1 cellular context compared by ENCODE assay signal in genomic region chr1:173017792-173018191, GRCh38.
TF ChIP-seq lines count a peak whose summit lies in the region.

No MANE protein-coding gene starts in this region.

TF ChIP-seq in GM12878, 131 proteins besides CTCF, POLR2A, EP300 and RAD21 (continued from another document):
- no peak for TF ChIP-seq MAX (IDR thresholded peaks at IDR 0.05; ENCODE audit: low read depth, low read length)
- no peak for TF ChIP-seq REST (IDR thresholded peaks at IDR 0.05; ENCODE audit: low read depth, low read length)
- no peak for TF ChIP-seq ZNF274 (IDR thresholded peaks at IDR 0.05; ENCODE audit: insufficient read depth, insufficient read length)
- TF ChIP-seq DPF2 (IDR thresholded peaks at IDR 0.05) = no peak
- no peak for TF ChIP-seq PBX3 (IDR thresholded peaks at IDR 0.05; ENCODE audit: insufficient replicate concordance, low read depth, low read length)
- TF ChIP-seq TCF3 (IDR thresholded peaks at IDR 0.05; ENCODE audit: borderline replicate concordance, insufficient read depth, low read depth, low read length) = no peak
- TF ChIP-seq BCL11A (IDR thresholded peaks at IDR 0.05; ENCODE audit: low read depth, low read length) = peak; percentile 32; the same call in 1 of the 2 replicates
- no peak for TF ChIP-seq HSF1 (IDR thresholded peaks at IDR 0.05; ENCODE audit: low read depth, low read length)
- TF ChIP-seq MTA2 (IDR thresholded peaks at IDR 0.05; ENCODE audit: low read depth) = no peak
- no peak for TF ChIP-seq FOXK2 (IDR thresholded peaks at IDR 0.05)
- no peak for TF ChIP-seq ZNF217 (IDR thresholded peaks at IDR 0.05)
- no peak for TF ChIP-seq RBBP5 (conservative IDR thresholded peaks at IDR 0.05)
- no peak for TF ChIP-seq YY1 (IDR thresholded peaks at IDR 0.05; ENCODE audit: low read depth, low read length)
- no peak for TF ChIP-seq NFYA (IDR thresholded peaks at IDR 0.05; ENCODE audit: borderline replicate concordance, low read depth, low read length)
- TF ChIP-seq RUNX3 (IDR thresholded peaks at IDR 0.05; ENCODE audit: low read length) = peak; percentile 51; the same call in 1 of the 2 replicates
- no peak for TF ChIP-seq ZZZ3 (IDR thresholded peaks at IDR 0.05; ENCODE audit: control insufficient read depth, insufficient read length, low read depth)
- no peak for TF ChIP-seq IRF3 (IDR thresholded peaks at IDR 0.05)
- TF ChIP-seq IRF4 (IDR thresholded peaks at IDR 0.05; ENCODE audit: low read depth, low read length) = no peak
- TF ChIP-seq, protein P1, sequence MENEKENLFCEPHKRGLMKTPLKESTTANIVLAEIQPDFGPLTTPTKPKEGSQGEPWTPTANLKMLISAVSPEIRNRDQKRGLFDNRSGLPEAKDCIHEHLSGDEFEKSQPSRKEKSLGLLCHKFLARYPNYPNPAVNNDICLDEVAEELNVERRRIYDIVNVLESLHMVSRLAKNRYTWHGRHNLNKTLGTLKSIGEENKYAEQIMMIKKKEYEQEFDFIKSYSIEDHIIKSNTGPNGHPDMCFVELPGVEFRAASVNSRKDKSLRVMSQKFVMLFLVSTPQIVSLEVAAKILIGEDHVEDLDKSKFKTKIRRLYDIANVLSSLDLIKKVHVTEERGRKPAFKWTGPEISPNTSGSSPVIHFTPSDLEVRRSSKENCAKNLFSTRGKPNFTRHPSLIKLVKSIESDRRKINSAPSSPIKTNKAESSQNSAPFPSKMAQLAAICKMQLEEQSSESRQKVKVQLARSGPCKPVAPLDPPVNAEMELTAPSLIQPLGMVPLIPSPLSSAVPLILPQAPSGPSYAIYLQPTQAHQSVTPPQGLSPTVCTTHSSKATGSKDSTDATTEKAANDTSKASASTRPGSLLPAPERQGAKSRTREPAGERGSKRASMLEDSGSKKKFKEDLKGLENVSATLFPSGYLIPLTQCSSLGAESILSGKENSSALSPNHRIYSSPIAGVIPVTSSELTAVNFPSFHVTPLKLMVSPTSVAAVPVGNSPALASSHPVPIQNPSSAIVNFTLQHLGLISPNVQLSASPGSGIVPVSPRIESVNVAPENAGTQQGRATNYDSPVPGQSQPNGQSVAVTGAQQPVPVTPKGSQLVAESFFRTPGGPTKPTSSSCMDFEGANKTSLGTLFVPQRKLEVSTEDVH (IDR thresholded peaks at IDR 0.05; ENCODE audit: low read depth, partially characterized antibody) = no peak
- no peak for TF ChIP-seq HDGF (IDR thresholded peaks at IDR 0.05)
- TF ChIP-seq, protein P2, sequence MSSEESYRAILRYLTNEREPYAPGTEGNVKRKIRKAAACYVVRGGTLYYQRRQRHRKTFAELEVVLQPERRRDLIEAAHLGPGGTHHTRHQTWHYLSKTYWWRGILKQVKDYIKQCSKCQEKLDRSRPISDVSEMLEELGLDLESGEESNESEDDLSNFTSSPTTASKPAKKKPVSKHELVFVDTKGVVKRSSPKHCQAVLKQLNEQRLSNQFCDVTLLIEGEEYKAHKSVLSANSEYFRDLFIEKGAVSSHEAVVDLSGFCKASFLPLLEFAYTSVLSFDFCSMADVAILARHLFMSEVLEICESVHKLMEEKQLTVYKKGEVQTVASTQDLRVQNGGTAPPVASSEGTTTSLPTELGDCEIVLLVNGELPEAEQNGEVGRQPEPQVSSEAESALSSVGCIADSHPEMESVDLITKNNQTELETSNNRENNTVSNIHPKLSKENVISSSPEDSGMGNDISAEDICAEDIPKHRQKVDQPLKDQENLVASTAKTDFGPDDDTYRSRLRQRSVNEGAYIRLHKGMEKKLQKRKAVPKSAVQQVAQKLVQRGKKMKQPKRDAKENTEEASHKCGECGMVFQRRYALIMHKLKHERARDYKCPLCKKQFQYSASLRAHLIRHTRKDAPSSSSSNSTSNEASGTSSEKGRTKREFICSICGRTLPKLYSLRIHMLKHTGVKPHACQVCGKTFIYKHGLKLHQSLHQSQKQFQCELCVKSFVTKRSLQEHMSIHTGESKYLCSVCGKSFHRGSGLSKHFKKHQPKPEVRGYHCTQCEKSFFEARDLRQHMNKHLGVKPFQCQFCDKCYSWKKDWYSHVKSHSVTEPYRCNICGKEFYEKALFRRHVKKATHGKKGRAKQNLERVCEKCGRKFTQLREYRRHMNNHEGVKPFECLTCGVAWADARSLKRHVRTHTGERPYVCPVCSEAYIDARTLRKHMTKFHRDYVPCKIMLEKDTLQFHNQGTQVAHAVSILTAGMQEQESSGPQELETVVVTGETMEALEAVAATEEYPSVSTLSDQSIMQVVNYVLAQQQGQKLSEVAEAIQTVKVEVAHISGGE (CRISPR knock-in tag; IDR thresholded peaks at IDR 0.05) = no peak
- TF ChIP-seq GATAD2B (conservative IDR thresholded peaks at IDR 0.05; ENCODE audit: low read depth) = no peak
- TF ChIP-seq, protein P3, sequence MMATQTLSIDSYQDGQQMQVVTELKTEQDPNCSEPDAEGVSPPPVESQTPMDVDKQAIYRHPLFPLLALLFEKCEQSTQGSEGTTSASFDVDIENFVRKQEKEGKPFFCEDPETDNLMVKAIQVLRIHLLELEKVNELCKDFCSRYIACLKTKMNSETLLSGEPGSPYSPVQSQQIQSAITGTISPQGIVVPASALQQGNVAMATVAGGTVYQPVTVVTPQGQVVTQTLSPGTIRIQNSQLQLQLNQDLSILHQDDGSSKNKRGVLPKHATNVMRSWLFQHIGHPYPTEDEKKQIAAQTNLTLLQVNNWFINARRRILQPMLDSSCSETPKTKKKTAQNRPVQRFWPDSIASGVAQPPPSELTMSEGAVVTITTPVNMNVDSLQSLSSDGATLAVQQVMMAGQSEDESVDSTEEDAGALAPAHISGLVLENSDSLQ (IDR thresholded peaks at IDR 0.05) = no peak
- no peak for TF ChIP-seq IRF5 (IDR thresholded peaks at IDR 0.05; ENCODE audit: borderline replicate concordance)
- TF ChIP-seq SUPT20H (IDR thresholded peaks at IDR 0.05; ENCODE audit: borderline replicate concordance, control insufficient read depth, low read depth, low read length) = no peak
- no peak for TF ChIP-seq MYC (IDR thresholded peaks at IDR 0.05; ENCODE audit: insufficient read depth, insufficient read length, insufficient replicate concordance, low read length, severe bottlenecking)
- TF ChIP-seq MYB (IDR thresholded peaks at IDR 0.05; ENCODE audit: borderline replicate concordance, low read depth, low read length) = no peak
- peak; percentile 86 for TF ChIP-seq MEF2A (IDR thresholded peaks at IDR 0.05; ENCODE audit: insufficient read depth, low read depth, low read length)
- TF ChIP-seq, protein P4, sequence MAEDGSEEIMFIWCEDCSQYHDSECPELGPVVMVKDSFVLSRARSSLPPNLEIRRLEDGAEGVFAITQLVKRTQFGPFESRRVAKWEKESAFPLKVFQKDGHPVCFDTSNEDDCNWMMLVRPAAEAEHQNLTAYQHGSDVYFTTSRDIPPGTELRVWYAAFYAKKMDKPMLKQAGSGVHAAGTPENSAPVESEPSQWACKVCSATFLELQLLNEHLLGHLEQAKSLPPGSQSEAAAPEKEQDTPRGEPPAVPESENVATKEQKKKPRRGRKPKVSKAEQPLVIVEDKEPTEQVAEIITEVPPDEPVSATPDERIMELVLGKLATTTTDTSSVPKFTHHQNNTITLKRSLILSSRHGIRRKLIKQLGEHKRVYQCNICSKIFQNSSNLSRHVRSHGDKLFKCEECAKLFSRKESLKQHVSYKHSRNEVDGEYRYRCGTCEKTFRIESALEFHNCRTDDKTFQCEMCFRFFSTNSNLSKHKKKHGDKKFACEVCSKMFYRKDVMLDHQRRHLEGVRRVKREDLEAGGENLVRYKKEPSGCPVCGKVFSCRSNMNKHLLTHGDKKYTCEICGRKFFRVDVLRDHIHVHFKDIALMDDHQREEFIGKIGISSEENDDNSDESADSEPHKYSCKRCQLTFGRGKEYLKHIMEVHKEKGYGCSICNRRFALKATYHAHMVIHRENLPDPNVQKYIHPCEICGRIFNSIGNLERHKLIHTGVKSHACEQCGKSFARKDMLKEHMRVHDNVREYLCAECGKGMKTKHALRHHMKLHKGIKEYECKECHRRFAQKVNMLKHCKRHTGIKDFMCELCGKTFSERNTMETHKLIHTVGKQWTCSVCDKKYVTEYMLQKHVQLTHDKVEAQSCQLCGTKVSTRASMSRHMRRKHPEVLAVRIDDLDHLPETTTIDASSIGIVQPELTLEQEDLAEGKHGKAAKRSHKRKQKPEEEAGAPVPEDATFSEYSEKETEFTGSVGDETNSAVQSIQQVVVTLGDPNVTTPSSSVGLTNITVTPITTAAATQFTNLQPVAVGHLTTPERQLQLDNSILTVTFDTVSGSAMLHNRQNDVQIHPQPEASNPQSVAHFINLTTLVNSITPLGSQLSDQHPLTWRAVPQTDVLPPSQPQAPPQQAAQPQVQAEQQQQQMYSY (CRISPR knock-in tag; IDR thresholded peaks at IDR 0.05) = no peak
- TF ChIP-seq NFIC (IDR thresholded peaks at IDR 0.05; ENCODE audit: low read depth, low read length) = peak; percentile 59
- no peak for TF ChIP-seq TCF12 (IDR thresholded peaks at IDR 0.05; ENCODE audit: low read depth, low read length)
- TF ChIP-seq POLR2AphosphoS5 (IDR thresholded peaks at IDR 0.05; ENCODE audit: low read length) = no peak
- TF ChIP-seq SIN3A (IDR thresholded peaks at IDR 0.05; ENCODE audit: low read depth, low read length) = no peak
- TF ChIP-seq NRF1 (conservative IDR thresholded peaks at IDR 0.05; ENCODE audit: low read depth, low read length) = no peak
- TF ChIP-seq TBL1XR1 (IDR thresholded peaks at IDR 0.05; ENCODE audit: low read depth, low read length) = 0 out of 2 replicates have a peak, but pooled peaks have one; percentile 62
